ENCODE assay signal across 17 cellular contexts in the genomic region with DNA sequence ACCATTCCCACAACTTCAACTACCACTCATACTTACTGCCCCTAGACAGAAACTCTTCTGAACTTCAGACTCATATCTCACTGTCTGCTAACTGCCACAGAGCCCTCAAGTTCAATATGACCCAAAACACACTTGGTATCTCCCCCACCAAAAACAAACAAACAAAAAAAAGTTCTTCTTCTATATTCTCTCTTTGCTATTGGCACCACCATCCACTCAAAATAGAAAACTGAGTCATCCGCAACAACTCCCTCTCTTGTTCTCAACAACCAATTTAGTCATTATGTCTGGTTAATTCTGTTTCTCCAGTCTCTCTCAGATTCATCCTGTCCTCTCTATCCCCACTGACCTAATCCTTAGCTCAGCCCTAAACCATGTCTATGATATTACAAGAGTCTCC. TPM values are rescaled to one million over a fixed set of nuclear protein-coding genes. Genes with fewer than 3 reads are reported as not detected.
DNase-seq lines count a peak whose midpoint lies in the region; ATAC-seq and TF ChIP-seq lines count a peak whose summit lies in the region.
"Had no signal": no experiment of that assay in that cellular context is flagged by ENCODE, and none has a peak within 500 bp of the region (broad histone marks: within the 10 kb centered on the region; RNA-seq: fewer than 3 reads in every experiment).

No MANE protein-coding gene starts in this region.

- H3K4me3 Mint-ChIP-seq in stimulated activated naive CD8-positive, alpha-beta T cell treated with anti-CD3 and anti-CD28 coated beads, Interleukin-15, amount 100 ng/mL, for 72 hours = no peak overlapping the region
- no peak overlapping the region for H3K4me3 Mint-ChIP-seq in WTC11

- H3K9ac ChIP-seq in adipocyte (ENCODE audit: low read length) = peak overlapping the region; percentile 42

- TF ChIP-seq CTCF in WTC11 (IDR thresholded peaks at IDR 0.05) (no peak), A673 (conservative IDR thresholded peaks at IDR 0.05; ENCODE audit: low read depth, low read length) (no peak), GM10266 (IDR thresholded peaks at IDR 0.05; ENCODE audit: control insufficient read depth, insufficient read depth, low read depth, missing control alignments) (no peak)

- no peaks in the 10 kb centered on the region for H3K9me3 Mint-ChIP-seq in stimulated activated naive CD8-positive, alpha-beta T cell treated with anti-CD3 and anti-CD28 coated beads, Interleukin-15, amount 100 ng/mL, for 72 hours
- no peaks in the 10 kb centered on the region for H3K9me3 Mint-ChIP-seq in WTC11

- CTCF ChIA-PET in WTC11 (lab: Charles Lee) (no interaction called here), A673 (lab: Charles Lee) (no interaction called here)

- H3K27me3 Mint-ChIP-seq in stimulated activated naive CD8-positive, alpha-beta T cell treated with anti-CD3 and anti-CD28 coated beads, Interleukin-15, amount 100 ng/mL, for 72 hours = no peaks in the 10 kb centered on the region
- no peaks in the 10 kb centered on the region for H3K27me3 Mint-ChIP-seq in WTC11 (ENCODE audit: low read depth)

- H3K9me3 ChIP-seq in adipocyte (ENCODE audit: control insufficient read depth, low read length) (no peaks in the 10 kb centered on the region), A673 (ENCODE audit: low read depth, low read length, poor library complexity, severe bottlenecking) (no peaks in the 10 kb centered on the region)
- H3K9me3 ChIP-seq: colonic mucosa, mucosa of descending colon had no signal

- H3K27ac ChIP-seq in A673 (ENCODE audit: low read depth, low read length, poor library complexity, severe bottlenecking) = no peak overlapping the region
- H3K27ac ChIP-seq: colonic mucosa had no signal

- H3K36me3 Mint-ChIP-seq in WTC11 = no peaks in the 10 kb centered on the region

- no peak overlapping the region for H3K27ac Mint-ChIP-seq in stimulated activated naive CD8-positive, alpha-beta T cell treated with anti-CD3 and anti-CD28 coated beads, Interleukin-15, amount 100 ng/mL, for 72 hours
- no peak overlapping the region for H3K27ac Mint-ChIP-seq in WTC11

- POLR2A ChIA-PET in WTC11 (lab: Charles Lee) = no interaction called here
- POLR2A ChIA-PET in A673 (lab: Charles Lee; ENCODE audit: low non-redundant PET) = no interaction called here

- ATAC-seq in stimulated activated naive CD8-positive, alpha-beta T cell treated with anti-CD3 and anti-CD28 coated beads, Interleukin-15, amount 100 ng/mL, for 72 hours = peak; percentile 22
- ATAC-seq in stimulated activated naive CD8-positive, alpha-beta T cell treated with anti-CD3 and anti-CD28 coated beads, Interleukin-15, Interleukin-2, amounts not matched to agents 100 U/mL and 50 U/mL, for 24 hours = no peak
- ATAC-seq in WTC11 (no peak), GM21717 (IDR thresholded peaks at IDR 0.05; ENCODE audit: unreplicated experiment) (no peak)
- ATAC-seq: mucosa of descending colon had no signal

- no TSS peak for BruUV-seq in A673 (replicated peaks; lab: Mats Ljungman, UMichigan)

- peaks cover 71% of the 10 kb centered on the region for H3K4me1 ChIP-seq in adipocyte (ENCODE audit: control insufficient read depth, insufficient read depth, low read length)
- peaks cover 15% of the 10 kb centered on the region for H3K4me1 ChIP-seq in A673 (ENCODE audit: insufficient read depth, low read length, poor library complexity, severe bottlenecking)

- intact Hi-C loops in A673 (cut with micrococcal nuclease; ENCODE audit: unreplicated experiment) = no loop called here

- H3K27me3 ChIP-seq in adipocyte (replicated peaks; ENCODE audit: control insufficient read depth, insufficient read depth, low read length) (no peaks in the 10 kb centered on the region), A673 (replicated peaks; ENCODE audit: insufficient read depth, low read depth, low read length, poor library complexity) (no peaks in the 10 kb centered on the region)
- H3K27me3 ChIP-seq: colonic mucosa had no signal

- H3K4me1 Mint-ChIP-seq in stimulated activated naive CD8-positive, alpha-beta T cell treated with anti-CD3 and anti-CD28 coated beads, Interleukin-15, amount 100 ng/mL, for 72 hours = no peaks in the 10 kb centered on the region
- peaks cover 4% of the 10 kb centered on the region; the same call in 1 of the 2 replicates for H3K4me1 Mint-ChIP-seq in WTC11

- H3K36me3 ChIP-seq in adipocyte (ENCODE audit: control insufficient read depth, insufficient read depth, low read length, severe bottlenecking) (no peaks in the 10 kb centered on the region), A673 (ENCODE audit: insufficient read depth, low read length, poor library complexity, severe bottlenecking) (no peaks in the 10 kb centered on the region)
- H3K36me3 ChIP-seq: colonic mucosa had no signal

- H3K4me3 ChIP-seq in adipocyte (ENCODE audit: low read length) = peak overlapping the region; percentile 33
- no peak overlapping the region for H3K4me3 ChIP-seq in A673 (ENCODE audit: low read depth, low read length, poor library complexity, severe bottlenecking)
- H3K4me3 ChIP-seq: colonic mucosa, mucosa of descending colon had no signal

- no peak for DNase-seq in stimulated activated naive CD8-positive, alpha-beta T cell treated with anti-CD3 and anti-CD28 coated beads, Interleukin-15, amount 100 ng/mL, for 72 hours
- DNase-seq in stimulated activated naive CD8-positive, alpha-beta T cell treated with anti-CD3 and anti-CD28 coated beads, Interleukin-15, Interleukin-2, amounts not matched to agents 100 U/mL and 50 U/mL, for 24 hours = no peak
- DNase-seq in adipocyte (ENCODE audit: low read depth) (peak; percentile 43), iris pigment epithelial cell (ENCODE audit: low read depth) (peak; percentile 42), WTC11 (ENCODE audit: low spot score) (no peak), A673 (ENCODE audit: low spot score) (no peak), GM10266 (ENCODE audit: extremely low spot score) (no peak)
- DNase-seq: activated CD4-positive, alpha-beta T cell treated with anti-CD3 and anti-CD28 coated beads, Interleukin-2, amount 50 U/mL, for 1 hour; activated T-cell treated with anti-CD3 and anti-CD28 coated beads, Interleukin-2, amount 50 U/mL, for 48 hours; colonic mucosa; DMS 273 treated with DMSO at 0.1 percent for 48 hours; kidney glomerular epithelial cell; mucosa of descending colon; NCI-H1105 treated with DMSO at 0.1 percent for 48 hours; stimulated activated naive CD4-positive, alpha-beta T cell treated with Interleukin-2 at 50 U/mL for 16 hours; T-helper 9 cell had no signal

TF ChIP-seq in WTC11, 78 proteins besides CTCF, POLR2A, EP300 and RAD21 (continues in another document):
- TF ChIP-seq, protein P1, sequence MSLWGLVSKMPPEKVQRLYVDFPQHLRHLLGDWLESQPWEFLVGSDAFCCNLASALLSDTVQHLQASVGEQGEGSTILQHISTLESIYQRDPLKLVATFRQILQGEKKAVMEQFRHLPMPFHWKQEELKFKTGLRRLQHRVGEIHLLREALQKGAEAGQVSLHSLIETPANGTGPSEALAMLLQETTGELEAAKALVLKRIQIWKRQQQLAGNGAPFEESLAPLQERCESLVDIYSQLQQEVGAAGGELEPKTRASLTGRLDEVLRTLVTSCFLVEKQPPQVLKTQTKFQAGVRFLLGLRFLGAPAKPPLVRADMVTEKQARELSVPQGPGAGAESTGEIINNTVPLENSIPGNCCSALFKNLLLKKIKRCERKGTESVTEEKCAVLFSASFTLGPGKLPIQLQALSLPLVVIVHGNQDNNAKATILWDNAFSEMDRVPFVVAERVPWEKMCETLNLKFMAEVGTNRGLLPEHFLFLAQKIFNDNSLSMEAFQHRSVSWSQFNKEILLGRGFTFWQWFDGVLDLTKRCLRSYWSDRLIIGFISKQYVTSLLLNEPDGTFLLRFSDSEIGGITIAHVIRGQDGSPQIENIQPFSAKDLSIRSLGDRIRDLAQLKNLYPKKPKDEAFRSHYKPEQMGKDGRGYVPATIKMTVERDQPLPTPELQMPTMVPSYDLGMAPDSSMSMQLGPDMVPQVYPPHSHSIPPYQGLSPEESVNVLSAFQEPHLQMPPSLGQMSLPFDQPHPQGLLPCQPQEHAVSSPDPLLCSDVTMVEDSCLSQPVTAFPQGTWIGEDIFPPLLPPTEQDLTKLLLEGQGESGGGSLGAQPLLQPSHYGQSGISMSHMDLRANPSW (CRISPR knock-in tag; conservative IDR thresholded peaks at IDR 0.05; ENCODE audit: low read depth) = no peak
- TF ChIP-seq, protein P2, sequence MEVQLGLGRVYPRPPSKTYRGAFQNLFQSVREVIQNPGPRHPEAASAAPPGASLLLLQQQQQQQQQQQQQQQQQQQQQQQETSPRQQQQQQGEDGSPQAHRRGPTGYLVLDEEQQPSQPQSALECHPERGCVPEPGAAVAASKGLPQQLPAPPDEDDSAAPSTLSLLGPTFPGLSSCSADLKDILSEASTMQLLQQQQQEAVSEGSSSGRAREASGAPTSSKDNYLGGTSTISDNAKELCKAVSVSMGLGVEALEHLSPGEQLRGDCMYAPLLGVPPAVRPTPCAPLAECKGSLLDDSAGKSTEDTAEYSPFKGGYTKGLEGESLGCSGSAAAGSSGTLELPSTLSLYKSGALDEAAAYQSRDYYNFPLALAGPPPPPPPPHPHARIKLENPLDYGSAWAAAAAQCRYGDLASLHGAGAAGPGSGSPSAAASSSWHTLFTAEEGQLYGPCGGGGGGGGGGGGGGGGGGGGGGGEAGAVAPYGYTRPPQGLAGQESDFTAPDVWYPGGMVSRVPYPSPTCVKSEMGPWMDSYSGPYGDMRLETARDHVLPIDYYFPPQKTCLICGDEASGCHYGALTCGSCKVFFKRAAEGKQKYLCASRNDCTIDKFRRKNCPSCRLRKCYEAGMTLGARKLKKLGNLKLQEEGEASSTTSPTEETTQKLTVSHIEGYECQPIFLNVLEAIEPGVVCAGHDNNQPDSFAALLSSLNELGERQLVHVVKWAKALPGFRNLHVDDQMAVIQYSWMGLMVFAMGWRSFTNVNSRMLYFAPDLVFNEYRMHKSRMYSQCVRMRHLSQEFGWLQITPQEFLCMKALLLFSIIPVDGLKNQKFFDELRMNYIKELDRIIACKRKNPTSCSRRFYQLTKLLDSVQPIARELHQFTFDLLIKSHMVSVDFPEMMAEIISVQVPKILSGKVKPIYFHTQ (CRISPR knock-in tag; IDR thresholded peaks at IDR 0.05) = no peak

RNA-seq across cellular contexts. Expression of a gene that starts 7.2 kb away (rescaled TPM):
- total RNA-seq in WTC11 (2021) = 165 to 179 TPM (median 168 TPM) in 3 replicates
- 172 and 177 TPM in 2 replicates for total RNA-seq in A673 (2021)

RNA-seq across cellular contexts. Expression of a gene that starts 34.1 kb away (rescaled TPM):
- total RNA-seq in WTC11 (2021) = 2.9 to 3.6 TPM (median 3.3 TPM) in 3 replicates
- 1.6 and 1.9 TPM in 2 replicates for total RNA-seq in A673 (2021)

RNA-seq across cellular contexts. Expression of a gene that starts 34.2 kb away (rescaled TPM):
- total RNA-seq in WTC11 (2021) (55.2 to 95.7 TPM (median 89.3 TPM) in 3 replicates), A673 (2021) (41.1 and 51.1 TPM in 2 replicates)

RNA-seq across cellular contexts. Expression of a gene that starts 44.1 kb away (rescaled TPM):
- total RNA-seq in WTC11 (2021) (0.62 to 1.8 TPM (median 1.2 TPM) in 3 replicates), A673 (2021) (0.94 and 1.8 TPM in 2 replicates)

RNA-seq across cellular contexts. Expression of a gene that starts 54.4 kb away (rescaled TPM):
- total RNA-seq in WTC11 (2021) = 66.6 to 80.1 TPM (median 67.7 TPM) in 3 replicates
- 27.0 and 29.6 TPM in 2 replicates for total RNA-seq in A673 (2021)

Comparison
In these comparisons a context has a peak if more than half of its experiments do, and no peak if none do; other contexts are left out.
1. DNase-seq: peak in adipocyte (single experiment) and iris pigment epithelial cell (single experiment); none in stimulated activated naive CD8-positive, alpha-beta T cell treated with anti-CD3 and anti-CD28 coated beads, Interleukin-15, amount 100 ng/mL, for 72 hours (0 of 2), stimulated activated naive CD8-positive, alpha-beta T cell treated with anti-CD3 and anti-CD28 coated beads, Interleukin-15, Interleukin-2, amounts not matched to agents 100 U/mL and 50 U/mL, for 24 hours (single experiment), WTC11 (single experiment), A673 (single experiment) and GM10266 (single experiment).